ENCODE assay signal across 8 cellular contexts in genomic region chr7:30596721-30597120, GRCh38. TPM values are rescaled to one million over a fixed set of nuclear protein-coding genes. Genes with fewer than 3 reads are reported as not detected.
DNase-seq lines count a peak whose midpoint lies in the region; ATAC-seq, FAIRE-seq and TF ChIP-seq lines count a peak whose summit lies in the region.

No MANE protein-coding gene starts in this region.

- peak overlapping the region; percentile 87 for H3K4me3 ChIP-seq in right cardiac atrium (ENCODE audit: low read length)
- peak overlapping the region; percentile 85 for H3K4me3 ChIP-seq in hepatocyte
- peak overlapping the region in 3 of 4 donors; percentile 68 to 91 (median 84) for H3K4me3 ChIP-seq in upper lobe of left lung
- no peak overlapping the region for H3K4me3 ChIP-seq in aorta (ENCODE audit: low read length in 2 of 2)

- H3K27me3 Mint-ChIP-seq in activated CD8-positive, alpha-beta T cell treated with anti-CD3 and anti-CD28 coated beads, Interleukin-2, amount 10 ng/mL, durations not matched to agents 7 days and 5 days (ENCODE audit: low read depth): no peaks in the 10 kb centered on the region

- TF ChIP-seq POLR2A in upper lobe of left lung (IDR thresholded peaks at IDR 0.05): no peak
- TF ChIP-seq POLR2A in H54 (IDR thresholded peaks at IDR 0.05; ENCODE audit: low read depth, low read length): no peak

- no peak overlapping the region for H2AFZ ChIP-seq in hepatocyte

- H3K9me3 ChIP-seq in right cardiac atrium (ENCODE audit: control insufficient read depth, low read length) (no peaks in the 10 kb centered on the region), hepatocyte (ENCODE audit: low read depth) (no peaks in the 10 kb centered on the region), upper lobe of left lung (no peaks in the 10 kb centered on the region), aorta (ENCODE audit: control insufficient read depth, low read length) (no peaks in the 10 kb centered on the region)

- no peaks in the 10 kb centered on the region for H3K27me3 ChIP-seq in right cardiac atrium (ENCODE audit: control insufficient read depth, insufficient read depth)
- H3K27me3 ChIP-seq in hepatocyte: no peaks in the 10 kb centered on the region
- no peaks in the 10 kb centered on the region for H3K27me3 ChIP-seq in upper lobe of left lung
- H3K27me3 ChIP-seq in aorta (ENCODE audit: control insufficient read depth in 1 of 2, insufficient read depth in 2 of 2, low read length in 1 of 2): no peaks in the 10 kb centered on the region

- WGBS in right cardiac atrium: 78% methylated on average over 3 of the region's 3 CpGs
- 75% methylated on average over 3 of the region's 3 CpGs for WGBS in hepatocyte (ENCODE audit: low lambda C conversion rate, missing lambda C conversion rate)
- 81 to 90% methylated on average over 3 of the region's 3 CpGs for WGBS in upper lobe of left lung, 2 donors
- WGBS in aorta, 2 donors: 79 to 80% methylated on average over 3 of the region's 3 CpGs

- H3K79me2 ChIP-seq in hepatocyte: peaks cover 85% of the 10 kb centered on the region

- POLR2A ChIA-PET in activated CD8-positive, alpha-beta T cell treated with anti-CD3 and anti-CD28 coated beads, Interleukin-2, amount 10 ng/mL, durations not matched to agents 7 days and 5 days (lab: Charles Lee): interaction anchor here (0.5 to 0.8 kb wide), 2 partner anchors 130 to 666 kb away, joined by 3 to 4 read pairs; no protein-coding TSS in a partner anchor

- TF ChIP-seq EP300 in upper lobe of left lung (IDR thresholded peaks at IDR 0.05): no peak

- H3K9me2 ChIP-seq in hepatocyte (replicated peaks; ENCODE audit: insufficient read depth): no peaks in the 10 kb centered on the region

- no peaks in the 10 kb centered on the region for H3K9me3 Mint-ChIP-seq in activated CD8-positive, alpha-beta T cell treated with anti-CD3 and anti-CD28 coated beads, Interleukin-2, amount 10 ng/mL, durations not matched to agents 7 days and 5 days (ENCODE audit: insufficient read depth)

- TF ChIP-seq CTCF in hepatocyte (IDR thresholded peaks at IDR 0.05; ENCODE audit: poor library complexity) (no peak), upper lobe of left lung (IDR thresholded peaks at IDR 0.05) (no peak)

- peaks cover 30% of the 10 kb centered on the region for H4K20me1 ChIP-seq in hepatocyte (ENCODE audit: insufficient read depth, poor library complexity, severe bottlenecking)

- peaks cover 65% of the 10 kb centered on the region for H3K36me3 Mint-ChIP-seq in activated CD8-positive, alpha-beta T cell treated with anti-CD3 and anti-CD28 coated beads, Interleukin-2, amount 10 ng/mL, durations not matched to agents 7 days and 5 days (ENCODE audit: low read depth)

- H3K4me1 Mint-ChIP-seq in activated CD8-positive, alpha-beta T cell treated with anti-CD3 and anti-CD28 coated beads, Interleukin-2, amount 10 ng/mL, durations not matched to agents 7 days and 5 days (ENCODE audit: low read depth): peaks cover 45% of the 10 kb centered on the region

- no peak for FAIRE-seq in H54 (lab: Jason Lieb, UNC)

- DNase-seq in right cardiac atrium (no peak), Right ventricle myocardium inferior (ENCODE audit: missing footprints) (no peak), hepatocyte (ENCODE audit: low spot score) (no peak), upper lobe of left lung (no peak), aorta (no peak), H54 (ENCODE audit: insufficient read length, low spot score) (no peak)
- no peak for DNase-seq in activated CD8-positive, alpha-beta T cell treated with anti-CD3 and anti-CD28 coated beads, Interleukin-2, amount 10 ng/mL, durations not matched to agents 7 days and 5 days
- DNase-seq in stimulated activated CD4-positive, alpha-beta T cell treated with anti-CD3 and anti-CD28 coated beads, Interleukin-1b, Interleukin-23, amount 100 ng/mL, for 48 hours: no peak

- peak overlapping the region; percentile 90 for H3K4me3 Mint-ChIP-seq in activated CD8-positive, alpha-beta T cell treated with anti-CD3 and anti-CD28 coated beads, Interleukin-2, amount 10 ng/mL, durations not matched to agents 7 days and 5 days

- intact Hi-C loops in right cardiac atrium (cut with DNase I) (no loop called here), Right ventricle myocardium inferior (cut with DNase I) (no loop called here), aorta (cut with DNase I) (no loop called here)

- peak overlapping the region; percentile 99 for H3K27ac Mint-ChIP-seq in activated CD8-positive, alpha-beta T cell treated with anti-CD3 and anti-CD28 coated beads, Interleukin-2, amount 10 ng/mL, durations not matched to agents 7 days and 5 days

- ATAC-seq in right cardiac atrium (no peak), Right ventricle myocardium inferior (no peak), upper lobe of left lung (ENCODE audit: low FRiP score in 2 of 2) (no peak), aorta (ENCODE audit: low FRiP score) (no peak)
- no peak for ATAC-seq in activated CD8-positive, alpha-beta T cell treated with anti-CD3 and anti-CD28 coated beads, Interleukin-2, amount 10 ng/mL, durations not matched to agents 7 days and 5 days

- peaks cover 3% of the 10 kb centered on the region for H3K4me1 ChIP-seq in right cardiac atrium (ENCODE audit: control insufficient read depth, insufficient read depth, low read length)
- H3K4me1 ChIP-seq in hepatocyte (ENCODE audit: insufficient read depth): peaks cover 9% of the 10 kb centered on the region
- H3K4me1 ChIP-seq in upper lobe of left lung: peaks cover 16 to 33% (median 27%) of the 10 kb centered on the region in 4 donors
- H3K4me1 ChIP-seq in aorta (ENCODE audit: control insufficient read depth in 1 of 2, insufficient read depth in 2 of 2, low read length in 2 of 2): peaks cover 2 to 3% of the 10 kb centered on the region in 2 donors

- H3K4me2 ChIP-seq in hepatocyte: peak overlapping the region; percentile 83

- H3K36me3 ChIP-seq in hepatocyte (replicated peaks; ENCODE audit: insufficient read depth, low read depth): no peaks in the 10 kb centered on the region
- H3K36me3 ChIP-seq in upper lobe of left lung: peaks cover 10 to 33% (median 22%) of the 10 kb centered on the region in 4 donors
- H3K36me3 ChIP-seq in aorta (ENCODE audit: control insufficient read depth in 1 of 2, insufficient read depth in 2 of 2, low read length in 1 of 2): peaks cover 0 to 4% of the 10 kb centered on the region in 2 donors

- H3K27ac ChIP-seq in right cardiac atrium (ENCODE audit: low read length) (no peak overlapping the region), hepatocyte (peak overlapping the region; percentile 99), upper lobe of left lung (no peak overlapping the region), aorta (ENCODE audit: low read depth in 1 of 2, low read length in 2 of 2) (no peak overlapping the region)

- CTCF ChIA-PET in activated CD8-positive, alpha-beta T cell treated with anti-CD3 and anti-CD28 coated beads, Interleukin-2, amount 10 ng/mL, durations not matched to agents 7 days and 5 days (lab: Charles Lee): interaction anchor here (0.9 to 2.3 kb wide), 2 partner anchors 9 to 143 kb away, joined by 3 to 10 read pairs; no protein-coding TSS in a partner anchor

RNA-seq across cellular contexts. Expression of gene GARS1, which starts 2.0 kb away (rescaled TPM):
- total RNA-seq in right cardiac atrium (10 to 100 TPM; 35.8 to 48.8 (median 40.5) TPM), Right ventricle myocardium inferior (32.3 TPM), hepatocyte (151 and 163 TPM in 2 replicates), upper lobe of left lung (100 to 1,000 TPM in 1 of 6 donors, 10 to 100 TPM in 5; 59.5 to 107 (median 81.6) TPM), aorta (10 to 100 TPM; 56.5 to 73.8 TPM)
- polyA plus RNA-seq in right cardiac atrium (38.3 TPM), hepatocyte (111 and 131 TPM in 2 replicates), aorta (10 to 100 TPM; 33.2 to 37.7 TPM)
- 100 to 1,000 TPM; 185 to 189 TPM for total RNA-seq in activated CD8-positive, alpha-beta T cell treated with anti-CD3 and anti-CD28 coated beads, Interleukin-2, amount 10 ng/mL, durations not matched to agents 7 days and 5 days

Comparison
In these comparisons a context has a peak if more than half of its experiments do, and no peak if none do; other contexts are left out.
1. H3K4me3 ChIP-seq: peak in right cardiac atrium (single experiment), hepatocyte (single experiment) and upper lobe of left lung (3 of 4); none in aorta (0 of 2).